In the genomic region with DNA sequence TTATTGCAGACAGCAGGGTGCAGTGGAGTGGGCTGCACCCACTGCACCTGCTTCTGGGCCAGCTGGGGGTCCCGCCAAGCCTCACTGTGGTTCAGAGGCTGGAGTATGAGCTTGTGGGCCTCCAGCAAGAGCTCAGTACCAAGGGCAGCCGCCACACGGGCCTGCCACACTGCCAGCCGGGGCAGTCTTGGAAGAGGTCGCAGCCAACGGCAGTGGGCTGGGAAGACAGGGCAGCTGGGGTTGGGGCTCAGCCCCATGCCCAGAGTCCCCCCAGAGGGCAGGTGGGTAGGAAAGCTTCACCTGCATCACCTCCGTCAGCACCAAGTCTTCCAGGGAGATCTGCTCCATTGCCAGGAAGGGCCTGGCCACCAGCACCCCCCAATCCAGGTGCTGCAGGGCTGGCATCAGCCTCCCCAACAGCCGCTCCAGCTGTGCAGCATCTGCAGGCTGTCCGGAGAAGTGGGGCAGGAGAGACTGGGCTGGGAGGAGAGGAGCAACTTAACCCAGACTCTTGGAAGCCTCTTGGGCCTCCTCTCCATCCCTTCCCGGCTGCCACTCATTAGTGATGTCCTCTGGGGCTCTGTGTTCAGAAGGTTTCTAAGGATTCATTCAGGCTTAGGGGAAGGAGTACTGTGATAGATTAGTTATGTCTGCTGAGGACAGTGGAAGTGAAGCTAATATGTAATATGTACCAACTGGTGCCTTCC, we compare ENCODE assay signal across 16 cellular contexts. TPM values are rescaled to one million over a fixed set of nuclear protein-coding genes. Genes with fewer than 3 reads are reported as not detected.
DNase-seq lines count a peak whose midpoint lies in the region; ATAC-seq lines count a peak whose summit lies in the region.
"Had no signal": no experiment of that assay in that cellular context is flagged by ENCODE, and none has a peak within 500 bp of the region (broad histone marks: within the 10 kb centered on the region; RNA-seq: fewer than 3 reads in every experiment).

No MANE protein-coding gene starts in this region.

- H3K9me3 Mint-ChIP-seq in activated CD4-positive, alpha-beta T cell treated with anti-CD3 and anti-CD28 coated beads, Interleukin-2, amount 10 ng/mL, durations not matched to agents 24 days and 14 days, result no peaks in the 10 kb centered on the region
- no peaks in the 10 kb centered on the region for H3K9me3 Mint-ChIP-seq in dendritic cell treated with granulocyte-macrophage colony-stimulating factor and Interleukin-4, amounts not matched to agents 40 ng/mL and 50 ng/mL, for 4 days
- H3K9me3 Mint-ChIP-seq: CD8-positive, alpha-beta T cell had no signal

- no peaks in the 10 kb centered on the region for H3K9me3 ChIP-seq in stomach smooth muscle (ENCODE audit: control insufficient read depth in 2 of 2, low read length in 2 of 2)
- H3K9me3 ChIP-seq: MG63 had no signal

- peaks cover 0 to 2% of the 10 kb centered on the region in 2 donors for H3K27me3 ChIP-seq in stomach smooth muscle (ENCODE audit: control insufficient read depth in 1 of 2, insufficient read depth in 2 of 2, low read length in 2 of 2)
- H3K27me3 ChIP-seq: MG63 had no signal

- no peak overlapping the region for H3K4me3 Mint-ChIP-seq in activated CD4-positive, alpha-beta T cell treated with anti-CD3 and anti-CD28 coated beads, Interleukin-2, amount 10 ng/mL, durations not matched to agents 24 days and 14 days
- H3K4me3 Mint-ChIP-seq in dendritic cell treated with granulocyte-macrophage colony-stimulating factor and Interleukin-4, amounts not matched to agents 40 ng/mL and 50 ng/mL, for 4 days, result no peak overlapping the region
- H3K4me3 Mint-ChIP-seq: B cell; CD8-positive, alpha-beta T cell had no signal

- intact Hi-C loops in activated CD4-positive, alpha-beta T cell treated with anti-CD3 and anti-CD28 coated beads, Interleukin-2, amount 10 ng/mL, durations not matched to agents 24 days and 14 days (cut with micrococcal nuclease), result no loop called here
- intact Hi-C loops in dendritic cell treated with granulocyte-macrophage colony-stimulating factor and Interleukin-4, amounts not matched to agents 40 ng/mL and 50 ng/mL, for 4 days (cut with micrococcal nuclease), result no loop called here

- H3K27ac ChIP-seq in stomach smooth muscle (ENCODE audit: low read length), result peak overlapping the region; percentile 71
- H3K27ac ChIP-seq: 22Rv1, GM23248, SK-N-MC had no signal

- no peaks in the 10 kb centered on the region for H3K36me3 ChIP-seq in stomach smooth muscle (ENCODE audit: control insufficient read depth in 2 of 2, insufficient read depth in 2 of 2, low read length in 2 of 2)
- H3K36me3 ChIP-seq: MG63 had no signal

- H3K36me3 Mint-ChIP-seq in activated CD4-positive, alpha-beta T cell treated with anti-CD3 and anti-CD28 coated beads, Interleukin-2, amount 10 ng/mL, durations not matched to agents 24 days and 14 days (ENCODE audit: low read depth), result peaks cover 2% of the 10 kb centered on the region
- peaks cover 5% of the 10 kb centered on the region for H3K36me3 Mint-ChIP-seq in dendritic cell treated with granulocyte-macrophage colony-stimulating factor and Interleukin-4, amounts not matched to agents 40 ng/mL and 50 ng/mL, for 4 days (ENCODE audit: low read depth)

- H3K4me1 ChIP-seq in stomach smooth muscle (ENCODE audit: control insufficient read depth, insufficient read depth, low read length), result peaks cover 11% of the 10 kb centered on the region

- H3K4me1 Mint-ChIP-seq in activated CD4-positive, alpha-beta T cell treated with anti-CD3 and anti-CD28 coated beads, Interleukin-2, amount 10 ng/mL, durations not matched to agents 24 days and 14 days, result peaks cover 12% of the 10 kb centered on the region
- peaks cover 61% of the 10 kb centered on the region for H3K4me1 Mint-ChIP-seq in dendritic cell treated with granulocyte-macrophage colony-stimulating factor and Interleukin-4, amounts not matched to agents 40 ng/mL and 50 ng/mL, for 4 days (ENCODE audit: low read depth)

- ATAC-seq in GM19395 (IDR thresholded peaks at IDR 0.05; ENCODE audit: unreplicated experiment), result no peak
- no peak for ATAC-seq in HG02973 (IDR thresholded peaks at IDR 0.05; ENCODE audit: unreplicated experiment)
- ATAC-seq: CD8-positive, alpha-beta T cell; Right ventricle myocardium inferior had no signal

- no peak overlapping the region for H3K9ac ChIP-seq in stomach smooth muscle (ENCODE audit: low read length in 2 of 2)
- H3K9ac ChIP-seq: GM23248 had no signal

- H3K27ac Mint-ChIP-seq in activated CD4-positive, alpha-beta T cell treated with anti-CD3 and anti-CD28 coated beads, Interleukin-2, amount 10 ng/mL, durations not matched to agents 24 days and 14 days, result no peak overlapping the region
- peak overlapping the region; percentile 60 for H3K27ac Mint-ChIP-seq in dendritic cell treated with granulocyte-macrophage colony-stimulating factor and Interleukin-4, amounts not matched to agents 40 ng/mL and 50 ng/mL, for 4 days
- H3K27ac Mint-ChIP-seq: B cell; CD8-positive, alpha-beta T cell had no signal

- H3K27me3 Mint-ChIP-seq in activated CD4-positive, alpha-beta T cell treated with anti-CD3 and anti-CD28 coated beads, Interleukin-2, amount 10 ng/mL, durations not matched to agents 24 days and 14 days, result peaks cover 4% of the 10 kb centered on the region
- H3K27me3 Mint-ChIP-seq in dendritic cell treated with granulocyte-macrophage colony-stimulating factor and Interleukin-4, amounts not matched to agents 40 ng/mL and 50 ng/mL, for 4 days, result peaks cover 7% of the 10 kb centered on the region

- H3K4me3 ChIP-seq in stomach smooth muscle (ENCODE audit: low read length in 2 of 2), result no peak overlapping the region
- H3K4me3 ChIP-seq: GM23248, MG63, SK-N-MC had no signal

- peak; percentile 56 for DNase-seq in activated CD4-positive, alpha-beta T cell treated with anti-CD3 and anti-CD28 coated beads, Interleukin-2, amount 10 ng/mL, durations not matched to agents 24 days and 14 days
- no peak for DNase-seq in activated CD4-positive, alpha-beta T cell treated with anti-CD3 and anti-CD28 coated beads for 1 hour
- DNase-seq: CD8-positive, alpha-beta T cell; GM23248; MG63; NCI-H1092 treated with DMSO at 0.1 percent for 48 hours; NCI-H2227 treated with DMSO at 0.1 percent for 48 hours; NCI-H524 had no signal

RNA-seq across cellular contexts. Expression of a gene that starts 1.1 kb away (rescaled TPM):
- not detected in 2 replicates for total RNA-seq in activated CD4-positive, alpha-beta T cell treated with anti-CD3 and anti-CD28 coated beads, Interleukin-2, amount 10 ng/mL, durations not matched to agents 24 days and 14 days
- total RNA-seq: B cell; CD8-positive, alpha-beta T cell; GM23248; Right ventricle myocardium inferior had no signal

RNA-seq across cellular contexts. Expression of a gene that starts 4.7 kb away (rescaled TPM):
- total RNA-seq in activated CD4-positive, alpha-beta T cell treated with anti-CD3 and anti-CD28 coated beads, Interleukin-2, amount 10 ng/mL, durations not matched to agents 24 days and 14 days, result 100 and 103 TPM in 2 replicates

RNA-seq across cellular contexts. Expression of a gene that starts 26.4 kb away (rescaled TPM):
- total RNA-seq in activated CD4-positive, alpha-beta T cell treated with anti-CD3 and anti-CD28 coated beads, Interleukin-2, amount 10 ng/mL, durations not matched to agents 24 days and 14 days, result 0.42 TPM in 1 of 2 replicates, not detected in the other
- total RNA-seq: B cell; CD8-positive, alpha-beta T cell; Right ventricle myocardium inferior had no signal

RNA-seq across cellular contexts. Expression of a gene that starts 32.1 kb away (rescaled TPM):
- 106 and 108 TPM in 2 replicates for total RNA-seq in activated CD4-positive, alpha-beta T cell treated with anti-CD3 and anti-CD28 coated beads, Interleukin-2, amount 10 ng/mL, durations not matched to agents 24 days and 14 days

RNA-seq across cellular contexts. Expression of a gene that starts 39.7 kb away (rescaled TPM):
- 5.0 TPM in 2 replicates for total RNA-seq in activated CD4-positive, alpha-beta T cell treated with anti-CD3 and anti-CD28 coated beads, Interleukin-2, amount 10 ng/mL, durations not matched to agents 24 days and 14 days
- total RNA-seq: CD8-positive, alpha-beta T cell; GM23248 had no signal
